ENCODE assay signal across 1 cellular context in the genomic region with DNA sequence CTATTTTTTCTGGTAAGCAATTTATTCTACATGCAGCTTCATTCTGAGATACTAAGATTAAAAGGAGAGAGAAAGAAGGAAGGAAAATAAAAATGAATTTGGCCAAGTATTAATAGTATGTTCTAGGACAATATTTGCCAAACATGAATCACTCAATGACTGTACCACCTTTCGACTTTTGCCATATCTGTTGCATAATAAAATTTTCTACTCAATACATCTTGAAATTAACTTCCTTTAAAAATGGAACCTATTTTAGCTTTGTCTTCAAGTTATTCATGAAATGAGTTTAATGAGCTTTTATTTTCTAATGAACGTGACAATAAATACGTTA.
TF ChIP-seq lines count a peak whose summit lies in the region.

No MANE protein-coding gene starts in this region.

TF ChIP-seq in IMR-90, 13 proteins besides CTCF, POLR2A, EP300 and RAD21:
- TF ChIP-seq, protein P1, sequence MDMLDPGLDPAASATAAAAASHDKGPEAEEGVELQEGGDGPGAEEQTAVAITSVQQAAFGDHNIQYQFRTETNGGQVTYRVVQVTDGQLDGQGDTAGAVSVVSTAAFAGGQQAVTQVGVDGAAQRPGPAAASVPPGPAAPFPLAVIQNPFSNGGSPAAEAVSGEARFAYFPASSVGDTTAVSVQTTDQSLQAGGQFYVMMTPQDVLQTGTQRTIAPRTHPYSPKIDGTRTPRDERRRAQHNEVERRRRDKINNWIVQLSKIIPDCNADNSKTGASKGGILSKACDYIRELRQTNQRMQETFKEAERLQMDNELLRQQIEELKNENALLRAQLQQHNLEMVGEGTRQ (IDR thresholded peaks at IDR 0.05; ENCODE audit: low read depth, low read length): no peak
- TF ChIP-seq, protein P2, sequence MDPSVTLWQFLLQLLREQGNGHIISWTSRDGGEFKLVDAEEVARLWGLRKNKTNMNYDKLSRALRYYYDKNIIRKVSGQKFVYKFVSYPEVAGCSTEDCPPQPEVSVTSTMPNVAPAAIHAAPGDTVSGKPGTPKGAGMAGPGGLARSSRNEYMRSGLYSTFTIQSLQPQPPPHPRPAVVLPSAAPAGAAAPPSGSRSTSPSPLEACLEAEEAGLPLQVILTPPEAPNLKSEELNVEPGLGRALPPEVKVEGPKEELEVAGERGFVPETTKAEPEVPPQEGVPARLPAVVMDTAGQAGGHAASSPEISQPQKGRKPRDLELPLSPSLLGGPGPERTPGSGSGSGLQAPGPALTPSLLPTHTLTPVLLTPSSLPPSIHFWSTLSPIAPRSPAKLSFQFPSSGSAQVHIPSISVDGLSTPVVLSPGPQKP (IDR thresholded peaks at IDR 0.05; ENCODE audit: borderline replicate concordance, low read depth, low read length): no peak
- no peak for TF ChIP-seq SMC3 (IDR thresholded peaks at IDR 0.05; ENCODE audit: low read depth, low read length)
- TF ChIP-seq CEBPB (IDR thresholded peaks at IDR 0.05; ENCODE audit: low read depth, low read length): peak; percentile 28; the same call in 1 of the 2 replicates
TF ChIP-seq in IMR-90: peak in this region for 1.
